Comparison of ENCODE assay signal across 13 cellular contexts in the genomic region with DNA sequence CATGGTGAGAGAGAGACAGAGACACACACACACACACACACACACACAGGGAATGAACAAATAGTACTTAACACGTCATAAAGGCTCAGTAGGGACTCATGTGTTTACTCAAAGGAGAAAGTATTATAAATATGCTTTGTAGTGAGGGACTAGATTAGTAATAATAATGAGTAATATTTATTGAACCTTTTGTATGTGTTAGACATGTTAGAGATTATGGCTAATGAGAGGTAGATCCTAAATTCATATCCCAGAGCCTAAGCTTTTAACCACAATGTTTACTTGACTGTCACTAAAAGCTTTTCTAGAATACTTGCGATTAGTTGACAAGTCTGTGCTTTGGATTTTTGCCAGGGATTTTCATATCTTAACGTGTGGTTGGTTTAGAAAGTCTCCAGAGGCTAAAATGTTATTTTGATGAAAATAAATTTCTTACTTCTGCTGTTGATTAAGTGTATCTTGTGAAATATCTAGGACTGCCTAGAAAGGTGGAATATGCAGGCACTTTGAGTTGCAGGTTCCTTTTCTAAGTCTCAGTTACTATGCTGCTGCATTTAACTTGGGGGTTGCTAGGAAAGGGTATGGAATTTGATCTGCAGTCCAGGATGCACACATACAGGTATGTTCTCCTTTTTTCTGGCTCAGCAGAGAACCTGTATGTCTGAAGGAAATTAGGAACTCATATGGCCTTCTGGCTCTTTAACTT.
DNase-seq lines count a peak whose midpoint lies in the region; ATAC-seq and TF ChIP-seq lines count a peak whose summit lies in the region.
"Had no signal": no experiment of that assay in that cellular context is flagged by ENCODE, and none has a peak within 500 bp of the region (broad histone marks: within the 10 kb centered on the region; RNA-seq: fewer than 3 reads in every experiment).

No MANE protein-coding gene starts in this region.

- H3K27ac ChIP-seq in cardiac muscle cell: peak overlapping the region; percentile 50
- H3K27ac ChIP-seq in left ventricle myocardium inferior (replicated peaks): no peak overlapping the region
- peak overlapping the region; percentile 45 for H3K27ac ChIP-seq in PC-3 (ENCODE audit: low read length)
- H3K27ac ChIP-seq: upper lobe of left lung had no signal

- H3K4me1 ChIP-seq in cardiac muscle cell (ENCODE audit: low read depth) (peaks cover under 1% of the 10 kb centered on the region), left ventricle myocardium inferior (peaks cover 45% of the 10 kb centered on the region), PC-3 (ENCODE audit: insufficient read depth, low read length) (peaks cover 20% of the 10 kb centered on the region)

- H3K4me3 Mint-ChIP-seq in WTC11: no peak overlapping the region
- H3K4me3 Mint-ChIP-seq: IgD-negative memory B cell had no signal

- H3K9me3 ChIP-seq in cardiac muscle cell (ENCODE audit: low read depth) (no peaks in the 10 kb centered on the region), left ventricle myocardium inferior (replicated peaks) (no peaks in the 10 kb centered on the region), PC-3 (ENCODE audit: low read length) (no peaks in the 10 kb centered on the region)
- H3K9me3 ChIP-seq: upper lobe of left lung had no signal

- CTCF ChIA-PET in PC-3 (lab: Charles Lee): no interaction called here
- CTCF ChIA-PET in WTC11 (lab: Charles Lee): no interaction called here

- H3K9me3 Mint-ChIP-seq in WTC11: no peaks in the 10 kb centered on the region
- H3K9me3 Mint-ChIP-seq: IgD-negative memory B cell had no signal

- H3K9ac ChIP-seq in PC-3 (ENCODE audit: low read length): no peak overlapping the region

- POLR2A ChIA-PET in PC-3 (lab: Charles Lee; ENCODE audit: unreplicated experiment) (interaction anchor here (0.5 kb wide), 1 partner anchor 942 kb away, joined by 6 read pairs; no protein-coding TSS in a partner anchor), WTC11 (lab: Charles Lee) (interaction anchor here (0.5 kb wide), 1 partner anchor 25 kb away, joined by 4 read pairs; no protein-coding TSS in a partner anchor)

- no peaks in the 10 kb centered on the region for H3K9me2 ChIP-seq in PC-3 (replicated peaks; ENCODE audit: low read length)

- H4K20me1 ChIP-seq in PC-3 (ENCODE audit: low read length): peaks cover 5% of the 10 kb centered on the region; the same call in 1 of the 2 replicates

- no peak overlapping the region for H3K27ac Mint-ChIP-seq in WTC11

- H2AFZ ChIP-seq in PC-3 (ENCODE audit: low read length): no peak overlapping the region

- ATAC-seq in PC-3: peak; percentile 87
- ATAC-seq in activated CD4-positive, CD25-positive, alpha-beta regulatory T cell treated with anti-CD3 and anti-CD28 coated beads, Interleukin-2, amount 50 U/mL, for 24 hours: no peak
- ATAC-seq in WTC11: no peak

- peak in 1 of 2 donors; percentile 65 for DNase-seq in cardiac muscle cell (ENCODE audit: low read depth in 1 of 2, low spot score in 1 of 2)
- DNase-seq in left ventricle myocardium inferior: no peak
- DNase-seq in PC-3: peak; percentile 76
- DNase-seq in foreskin fibroblast: peak; percentile 16 to 39
- no peak for DNase-seq in WTC11 (ENCODE audit: low spot score)
- DNase-seq in foreskin melanocyte: no peak
- DNase-seq in ecto neural progenitor cell (ENCODE audit: low spot score): no peak
- DNase-seq: activated T-cell treated with anti-CD3 and anti-CD28 coated beads, Interleukin-2, amount 50 U/mL, for 48 hours; dermis blood vessel endothelial cell; nucleus accumbens; upper lobe of left lung had no signal

- H3K4me2 ChIP-seq in PC-3 (ENCODE audit: low read length): peak overlapping the region; percentile 24

- H3K36me3 Mint-ChIP-seq in WTC11: no peaks in the 10 kb centered on the region

- H3K27me3 ChIP-seq in cardiac muscle cell: no peaks in the 10 kb centered on the region
- H3K27me3 ChIP-seq in left ventricle myocardium inferior (ENCODE audit: low read depth): no peaks in the 10 kb centered on the region
- H3K27me3 ChIP-seq in PC-3 (ENCODE audit: low read length): no peaks in the 10 kb centered on the region
- H3K27me3 ChIP-seq: upper lobe of left lung had no signal

- H3F3A ChIP-seq in PC-3 (ENCODE audit: low read length, unreplicated experiment): peaks cover 6% of the 10 kb centered on the region

- H3K36me3 ChIP-seq in cardiac muscle cell: peaks cover 14% of the 10 kb centered on the region
- peaks cover 16% of the 10 kb centered on the region for H3K36me3 ChIP-seq in left ventricle myocardium inferior
- peaks cover 7% of the 10 kb centered on the region; the same call in 1 of the 2 replicates for H3K36me3 ChIP-seq in PC-3 (ENCODE audit: low read depth, low read length)

- 0 out of 2 replicates have a peak, but pooled peaks cover 4% of the 10 kb centered on the region for H3K4me1 Mint-ChIP-seq in WTC11
- H3K4me1 Mint-ChIP-seq: IgD-negative memory B cell had no signal

- H3K4me3 ChIP-seq in cardiac muscle cell (no peak overlapping the region), left ventricle myocardium inferior (no peak overlapping the region), PC-3 (ENCODE audit: low read length) (no peak overlapping the region), foreskin fibroblast (ENCODE audit: low read depth in 1 of 2, low read length in 2 of 2) (no peak overlapping the region)
- H3K4me3 ChIP-seq: upper lobe of left lung had no signal

- H3K27me3 Mint-ChIP-seq in WTC11 (ENCODE audit: low read depth): no peaks in the 10 kb centered on the region
- H3K27me3 Mint-ChIP-seq: IgD-negative memory B cell had no signal

- no TSS peak for BruUV-seq in PC-3 (replicated peaks; lab: Mats Ljungman, UMichigan)

- intact Hi-C loops in left ventricle myocardium inferior (cut with micrococcal nuclease): no loop called here
- intact Hi-C loops in PC-3 (cut with micrococcal nuclease): no loop called here

- 0 out of 2 replicates have a peak, but pooled peaks cover 3% of the 10 kb centered on the region for H3K79me2 ChIP-seq in PC-3 (ENCODE audit: low read length)

- TF ChIP-seq CTCF in cardiac muscle cell (IDR thresholded peaks at IDR 0.05; ENCODE audit: low read depth, low read length): no peak
- no peak for TF ChIP-seq CTCF in left ventricle myocardium inferior (IDR thresholded peaks at IDR 0.05; ENCODE audit: borderline replicate concordance)
- TF ChIP-seq CTCF in PC-3 (conservative IDR thresholded peaks at IDR 0.05; ENCODE audit: low read depth, low read length): no peak
- no peak for TF ChIP-seq CTCF in foreskin fibroblast (IDR thresholded peaks at IDR 0.05; ENCODE audit: low read depth, low read length)
- TF ChIP-seq CTCF in WTC11 (IDR thresholded peaks at IDR 0.05): no peak

TF ChIP-seq in WTC11, 78 proteins besides CTCF, POLR2A, EP300 and RAD21:
- TF ChIP-seq MXD4 (CRISPR knock-in tag; IDR thresholded peaks at IDR 0.05; ENCODE audit: borderline replicate concordance): no peak
- TF ChIP-seq MLX (CRISPR knock-in tag; IDR thresholded peaks at IDR 0.05): no peak
- TF ChIP-seq NFATC4 (CRISPR knock-in tag; IDR thresholded peaks at IDR 0.05): no peak

Comparison
In these comparisons a context has a peak if more than half of its experiments do, and no peak if none do; other contexts are left out.
1. DNase-seq: peak in PC-3 (single experiment) and foreskin fibroblast (2 of 2); none in left ventricle myocardium inferior (single experiment), WTC11 (single experiment), foreskin melanocyte (single experiment) and ecto neural progenitor cell (single experiment).